Comparison of ENCODE assay signal across 18 cellular contexts in the genomic region with DNA sequence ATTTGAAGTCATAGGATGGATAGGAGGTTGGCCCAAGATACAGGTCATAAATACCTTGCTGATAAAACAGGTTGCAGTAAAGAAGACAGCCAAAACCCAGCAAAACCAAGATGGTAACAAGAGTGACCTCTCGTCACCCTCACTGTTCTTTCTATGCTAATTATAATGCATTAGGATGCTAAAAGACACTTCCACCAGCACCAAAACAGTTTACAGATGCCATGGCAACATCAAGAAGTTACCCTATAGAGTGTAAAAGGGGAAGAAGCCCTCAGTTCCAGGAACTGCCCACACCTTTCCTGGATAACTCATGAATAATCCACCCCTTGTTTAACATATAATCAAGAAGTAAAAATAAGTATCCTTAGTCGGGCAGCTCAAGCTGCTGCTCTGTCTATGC.
"Had no signal": no experiment of that assay in that cellular context is flagged by ENCODE, and none has a peak within 500 bp of the region (broad histone marks: within the 10 kb centered on the region; RNA-seq: fewer than 3 reads in every experiment).

No MANE protein-coding gene starts in this region.

- H3K9me3 ChIP-seq: adrenal gland, stomach had no signal

- H3K27me3 Mint-ChIP-seq: dendritic cell treated with granulocyte-macrophage colony-stimulating factor and Interleukin-4, amounts not matched to agents 40 ng/mL and 50 ng/mL, for 4 days; progenitor cell of endocrine pancreas had no signal

- H3K27me3 ChIP-seq: adrenal gland, stomach had no signal

- DNase-seq: activated CD4-positive, alpha-beta T cell treated with anti-CD3 and anti-CD28 coated beads for 1 hour; activated CD8-positive, alpha-beta memory T cell treated with anti-CD3 and anti-CD28 coated beads for 24 hours; activated CD8-positive, alpha-beta memory T cell treated with anti-CD3 and anti-CD28 coated beads, Interleukin-2, amount 50 U/mL, for 48 hours; activated gamma-delta T cell; adrenal gland; effector memory CD4-positive, alpha-beta T cell; glutamatergic neuron; hippocampal formation; kidney; stomach; T-helper 1 cell had no signal

- H3K4me3 Mint-ChIP-seq: activated naive CD4-positive, alpha-beta T cell treated with anti-CD3 and anti-CD28 coated beads, Interleukin-2, amount 50 U/mL, for 24 hours; dendritic cell treated with granulocyte-macrophage colony-stimulating factor and Interleukin-4, amounts not matched to agents 40 ng/mL and 50 ng/mL, for 4 days; neural crest cell had no signal

- H3K36me3 Mint-ChIP-seq: activated naive CD4-positive, alpha-beta T cell treated with anti-CD3 and anti-CD28 coated beads, Interleukin-2, amount 50 U/mL, for 24 hours had no signal

- H3K36me3 ChIP-seq: adrenal gland, stomach had no signal

- H3K9me3 Mint-ChIP-seq: activated naive CD4-positive, alpha-beta T cell treated with anti-CD3 and anti-CD28 coated beads, Interleukin-2, amount 50 U/mL, for 24 hours; dendritic cell treated with granulocyte-macrophage colony-stimulating factor and Interleukin-4, amounts not matched to agents 40 ng/mL and 50 ng/mL, for 4 days; neural crest cell had no signal

- H3K27ac ChIP-seq: adrenal gland, stomach, VCaP had no signal

- ATAC-seq: left lobe of liver had no signal

- H3K4me1 ChIP-seq: adrenal gland, stomach had no signal

- H3K4me3 ChIP-seq: adrenal gland, lung, stomach had no signal

- H3K27ac Mint-ChIP-seq: activated naive CD4-positive, alpha-beta T cell treated with anti-CD3 and anti-CD28 coated beads, Interleukin-2, amount 50 U/mL, for 24 hours; dendritic cell treated with granulocyte-macrophage colony-stimulating factor and Interleukin-4, amounts not matched to agents 40 ng/mL and 50 ng/mL, for 4 days; progenitor cell of endocrine pancreas had no signal
